8 cellular contexts compared by ENCODE assay signal in the genomic region with DNA sequence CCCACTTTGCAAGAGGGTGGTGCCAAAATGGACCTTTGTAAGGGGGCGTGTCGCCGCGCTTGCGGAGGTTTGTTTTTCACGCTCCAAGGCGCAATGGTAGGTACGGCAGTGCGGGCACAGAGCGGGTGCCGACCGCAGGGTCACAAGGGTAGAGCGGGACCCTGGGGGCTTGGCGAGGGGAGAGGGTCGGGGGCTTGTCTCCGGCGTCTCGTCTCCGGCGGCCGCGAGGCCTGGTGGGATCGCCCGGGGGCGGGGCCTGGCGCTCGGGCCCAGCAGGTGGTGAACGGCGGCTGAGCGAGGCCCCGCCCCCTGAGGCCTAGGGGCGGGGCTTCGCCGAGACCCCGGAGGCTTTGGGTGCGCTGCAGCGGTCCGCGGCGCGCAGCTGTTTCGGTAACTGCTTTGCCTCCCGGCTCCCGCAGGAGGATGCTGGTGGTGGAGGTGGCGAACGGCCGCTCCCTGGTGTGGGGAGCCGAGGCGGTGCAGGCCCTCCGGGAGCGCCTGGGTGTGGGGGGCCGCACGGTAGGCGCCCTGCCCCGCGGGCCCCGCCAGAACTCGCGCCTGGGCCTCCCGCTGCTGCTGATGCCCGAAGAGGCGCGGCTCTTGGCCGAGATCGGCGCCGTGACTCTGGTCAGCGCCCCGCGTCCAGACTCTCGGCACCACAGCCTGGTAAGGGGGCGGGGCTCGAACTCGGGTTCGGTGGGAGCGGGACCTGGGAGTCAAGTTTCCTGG. TPM values are rescaled to one million over a fixed set of nuclear protein-coding genes. Genes with fewer than 3 reads are reported as not detected.
DNase-seq lines count a peak whose midpoint lies in the region; ATAC-seq, FAIRE-seq and TF ChIP-seq lines count a peak whose summit lies in the region.

Gene TSEN34 (plus strand): TSS at position 367 of the 729 bp plus-strand sequence. CDS start 57 bp downstream, at position 424.

- WGBS in heart right ventricle, 2 donors, result 0 to 1% methylated on average over 68 to 76 of the region's 76 CpGs

- H3K36me3 ChIP-seq in GM06990 (ENCODE audit: control insufficient read depth, insufficient read depth, low read length) (peaks cover 3% of the 10 kb centered on the region), heart right ventricle (peaks cover 0 to 47% (median 8%) of the 10 kb centered on the region in 9 donors)

- FAIRE-seq in urothelium cell line (lab: Jason Lieb, UNC), result no peak

- POLR2A ChIA-PET in activated naive CD8-positive, alpha-beta T cell treated with anti-CD3 and anti-CD28 coated beads, Interleukin-2, amount 10 ng/mL, durations not matched to agents 7 days and 5 days (lab: Charles Lee), result interaction anchor here (0.6 to 6.7 kb wide), 10 partner anchors 9 to 1090 kb away, joined by 3 to 106 read pairs (median 6); partner anchors contain the start of genes CNOT3, LENG1, PRPF31 and RPS9

- peak within 1 kb of the TSS; percentile 92 to 100 (median 96) for H3K27ac ChIP-seq in heart right ventricle

- no peaks in the 10 kb centered on the region for H3K9me3 ChIP-seq in heart right ventricle

- no peaks in the 10 kb centered on the region for H3K9me3 Mint-ChIP-seq in activated naive CD8-positive, alpha-beta T cell treated with anti-CD3 and anti-CD28 coated beads, Interleukin-2, amount 10 ng/mL, durations not matched to agents 7 days and 5 days

- H3K27ac Mint-ChIP-seq in activated naive CD8-positive, alpha-beta T cell treated with anti-CD3 and anti-CD28 coated beads, Interleukin-2, amount 10 ng/mL, durations not matched to agents 7 days and 5 days, result peak within 1 kb of the TSS; percentile 97

- H3K4me1 Mint-ChIP-seq in activated naive CD8-positive, alpha-beta T cell treated with anti-CD3 and anti-CD28 coated beads, Interleukin-2, amount 10 ng/mL, durations not matched to agents 7 days and 5 days, result peaks cover 22% of the 10 kb centered on the region

- H3K4me3 ChIP-seq in GM06990 (replicated peaks; ENCODE audit: low read depth, low read length) (peak within 1 kb of the TSS; percentile 82), heart right ventricle (peak within 1 kb of the TSS; percentile 77 to 95 (median 86))

- peak; percentile 15 for ATAC-seq in activated naive CD8-positive, alpha-beta T cell treated with anti-CD3 and anti-CD28 coated beads, Interleukin-2, amount 10 ng/mL, durations not matched to agents 7 days and 5 days (ENCODE audit: low read depth)
- ATAC-seq in heart right ventricle, result peak; percentile 28 to 59 (median 42)

- no peak for TF ChIP-seq CTCF in GM06990 (IDR thresholded peaks at IDR 0.05; ENCODE audit: insufficient read depth, low read length, poor library complexity, severe bottlenecking)
- TF ChIP-seq CTCF in heart right ventricle (IDR thresholded peaks at IDR 0.05), result no peak

- H3K27me3 Mint-ChIP-seq in activated naive CD8-positive, alpha-beta T cell treated with anti-CD3 and anti-CD28 coated beads, Interleukin-2, amount 10 ng/mL, durations not matched to agents 7 days and 5 days, result no peaks in the 10 kb centered on the region

- peak within 1 kb of the TSS; percentile 93 for H3K4me3 Mint-ChIP-seq in activated naive CD8-positive, alpha-beta T cell treated with anti-CD3 and anti-CD28 coated beads, Interleukin-2, amount 10 ng/mL, durations not matched to agents 7 days and 5 days

- peak; percentile 96 for DNase-seq in GM06990 (ENCODE audit: extremely low read depth, insufficient read length)
- peak; percentile 78 for DNase-seq in GOT3 (lab: John Stamatoyannopoulos, UW)
- peak; percentile 81 for DNase-seq in LHCN-M2 (ENCODE audit: low read depth)
- peak; percentile 83 to 85 for DNase-seq in SHP77 (lab: John Stamatoyannopoulos, UW)
- DNase-seq in activated naive CD8-positive, alpha-beta T cell treated with anti-CD3 and anti-CD28 coated beads, Interleukin-2, amount 10 ng/mL, durations not matched to agents 7 days and 5 days, result peak; percentile 97
- peak in 1 of 2 donors; percentile 90 for DNase-seq in heart right ventricle
- peak; percentile 96 for DNase-seq in posterior vena cava (ENCODE audit: low spot score)
- DNase-seq in urothelium cell line (ENCODE audit: low spot score), result peak; percentile 84

- intact Hi-C loops in heart right ventricle (cut with DNase I), result loop anchor here in 3 of 10 donors (1.0 kb wide), 2 partner anchors 8 to 9 kb away; partner anchors contain the start of gene RPS9 (in 2 of the 3)
- intact Hi-C loops in posterior vena cava (cut with DNase I), result no loop called here

- H3K27me3 ChIP-seq in GM06990 (replicated peaks; ENCODE audit: control insufficient read depth, insufficient read depth, low read length) (no peaks in the 10 kb centered on the region), heart right ventricle (no peaks in the 10 kb centered on the region)

- peaks cover 13% of the 10 kb centered on the region for H3K36me3 Mint-ChIP-seq in activated naive CD8-positive, alpha-beta T cell treated with anti-CD3 and anti-CD28 coated beads, Interleukin-2, amount 10 ng/mL, durations not matched to agents 7 days and 5 days

- H3K4me1 ChIP-seq in heart right ventricle, result peaks cover 10 to 30% (median 22%) of the 10 kb centered on the region in 9 donors

RNA-seq across cellular contexts. Expression of gene TSEN34, which starts in this region (rescaled TPM):
- total RNA-seq in LHCN-M2 (2014; rRNA removed) (162 and 168 TPM in 2 replicates), heart right ventricle (10 to 100 TPM; 12.1 to 24.0 (median 19.3) TPM), posterior vena cava (10 to 100 TPM; 17.3 to 24.5 TPM)
- polyA plus RNA-seq in LHCN-M2 (2012), result 69.5 TPM
- 10 to 100 TPM; 16.3 to 17.4 TPM for total RNA-seq in activated naive CD8-positive, alpha-beta T cell treated with anti-CD3 and anti-CD28 coated beads, Interleukin-2, amount 10 ng/mL, durations not matched to agents 7 days and 5 days
- polyA plus RNA-seq in heart right ventricle, result 10 to 100 TPM in 1 of 2 donors, 1 to 10 TPM in 1; 5.6 to 38.0 TPM
